Comparison of ENCODE assay signal across 15 cellular contexts in the genomic region with DNA sequence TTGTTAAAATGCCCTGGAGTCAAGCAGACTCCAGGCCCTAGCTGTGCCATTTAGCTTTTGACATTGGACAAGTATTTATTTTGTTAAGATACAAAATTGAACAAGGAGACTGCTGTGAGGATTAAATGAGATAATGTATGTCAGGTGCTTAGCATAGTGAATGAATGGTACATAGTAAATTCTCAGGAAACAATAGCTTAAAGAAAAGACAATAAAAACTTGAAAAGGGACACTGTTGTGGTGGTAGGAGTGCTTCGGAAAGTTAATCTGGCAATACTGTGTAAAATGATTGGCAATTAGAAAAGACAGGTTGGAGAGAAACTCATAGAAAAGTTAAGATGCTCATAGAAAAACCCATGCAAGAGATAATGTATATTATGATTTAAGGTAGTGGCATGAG. TPM values are rescaled to one million over a fixed set of nuclear protein-coding genes. Genes with fewer than 3 reads are reported as not detected.
DNase-seq lines count a peak whose midpoint lies in the region; ATAC-seq and TF ChIP-seq lines count a peak whose summit lies in the region.
"Had no signal": no experiment of that assay in that cellular context is flagged by ENCODE, and none has a peak within 500 bp of the region (broad histone marks: within the 10 kb centered on the region; RNA-seq: fewer than 3 reads in every experiment).

No MANE protein-coding gene starts in this region.

- H3K9me3 ChIP-seq in HEK293 (ENCODE audit: control insufficient read depth, insufficient read depth, low read depth, low read length) (no peaks in the 10 kb centered on the region), Panc1 (ENCODE audit: control insufficient read depth, insufficient read depth, low read depth, low read length) (no peaks in the 10 kb centered on the region)
- H3K9me3 ChIP-seq: Caco-2 had no signal

- H3K36me3 ChIP-seq in HEK293 (ENCODE audit: control insufficient read depth in 2 of 2, insufficient read depth in 1 of 2, low read length in 2 of 2) (peaks cover 0 to 3% of the 10 kb centered on the region in 2 experiments; a peak in 1 of 3 replicates), Panc1 (ENCODE audit: control insufficient read depth, insufficient read depth, low read length) (no peaks in the 10 kb centered on the region; the same call in 1 of the 2 replicates)

- intact Hi-C loops in Panc1 (cut with micrococcal nuclease; ENCODE audit: unreplicated experiment): no loop called here

- no peaks in the 10 kb centered on the region for H3K9me3 Mint-ChIP-seq in nephron
- H3K9me3 Mint-ChIP-seq in activated naive CD4-positive, alpha-beta T cell treated with anti-CD3 and anti-CD28 coated beads, Interleukin-2, amount 10 ng/mL, durations not matched to agents 7 days and 5 days: no peaks in the 10 kb centered on the region
- H3K9me3 Mint-ChIP-seq: CD4-positive, alpha-beta T cell; GM23338 had no signal

- no peak for TF ChIP-seq CTCF in HEK293 (tag by site-specific recombination; IDR thresholded peaks at IDR 0.05)
- TF ChIP-seq CTCF in Panc1 (IDR thresholded peaks at IDR 0.05): no peak
- no peak for TF ChIP-seq CTCF in nephron (IDR thresholded peaks at IDR 0.05; ENCODE audit: unreplicated experiment in 3 of 3)

- no peak for ATAC-seq in Panc1
- no peak for ATAC-seq in GM19351 (IDR thresholded peaks at IDR 0.05; ENCODE audit: unreplicated experiment)
- ATAC-seq: GM23338, K562 had no signal

- no peaks in the 10 kb centered on the region for H3K27me3 ChIP-seq in Panc1 (ENCODE audit: control insufficient read depth, insufficient read depth, low read length)

- peaks cover 42% of the 10 kb centered on the region for H3K4me1 Mint-ChIP-seq in nephron
- H3K4me1 Mint-ChIP-seq in activated naive CD4-positive, alpha-beta T cell treated with anti-CD3 and anti-CD28 coated beads, Interleukin-2, amount 10 ng/mL, durations not matched to agents 7 days and 5 days: no peaks in the 10 kb centered on the region

- H3K27me3 Mint-ChIP-seq in nephron (ENCODE audit: low read depth): no peaks in the 10 kb centered on the region
- H3K27me3 Mint-ChIP-seq in activated naive CD4-positive, alpha-beta T cell treated with anti-CD3 and anti-CD28 coated beads, Interleukin-2, amount 10 ng/mL, durations not matched to agents 7 days and 5 days: no peaks in the 10 kb centered on the region
- H3K27me3 Mint-ChIP-seq: CD4-positive, alpha-beta T cell had no signal

- POLR2A ChIA-PET in HEK293 (lab: Yijun Ruan, JAX): no interaction called here
- POLR2A ChIA-PET in Panc1 (lab: Charles Lee): no interaction called here

- H3K27ac Mint-ChIP-seq in nephron: peak overlapping the region in 2 of 3 experiments; percentile 12 to 23
- H3K27ac Mint-ChIP-seq in activated naive CD4-positive, alpha-beta T cell treated with anti-CD3 and anti-CD28 coated beads, Interleukin-2, amount 10 ng/mL, durations not matched to agents 7 days and 5 days: no peak overlapping the region
- H3K27ac Mint-ChIP-seq: CD4-positive, alpha-beta T cell; GM23338 had no signal

- peaks cover 31% of the 10 kb centered on the region for H3K4me1 ChIP-seq in HEK293 (ENCODE audit: control insufficient read depth, insufficient read depth, low read length)
- peaks cover 67% of the 10 kb centered on the region for H3K4me1 ChIP-seq in Panc1 (ENCODE audit: control insufficient read depth, insufficient read depth, low read length)

- DNase-seq in Panc1 (ENCODE audit: low read depth, low spot score): no peak
- no peak for DNase-seq in activated T-cell treated with anti-CD3 and anti-CD28 coated beads, Interleukin-2, amount 50 U/mL, for 48 hours
- no peak for DNase-seq in activated naive CD4-positive, alpha-beta T cell treated with anti-CD3 and anti-CD28 coated beads, Interleukin-2, amount 10 ng/mL, durations not matched to agents 7 days and 5 days
- DNase-seq: AML-193; Caco-2; CD4-positive, alpha-beta T cell; HCEC 1CT; IMR-90 had no signal

- CTCF ChIA-PET in HEK293 (lab: Yijun Ruan, JAX) (interaction anchor here (1.4 kb wide), 1 partner anchor 18 kb away, joined by 3 read pairs; no protein-coding TSS in a partner anchor), Panc1 (lab: Charles Lee) (interaction anchor here (0.6 kb wide), 1 partner anchor 67 kb away, joined by 4 read pairs; no protein-coding TSS in a partner anchor)
- CTCF ChIA-PET in activated naive CD4-positive, alpha-beta T cell treated with anti-CD3 and anti-CD28 coated beads, Interleukin-2, amount 10 ng/mL, durations not matched to agents 7 days and 5 days (lab: Charles Lee): interaction anchor here (1.2 kb wide), 1 partner anchor 25 kb away, joined by 5 read pairs; no protein-coding TSS in a partner anchor

- no peak overlapping the region for H3K4me3 ChIP-seq in HEK293 (ENCODE audit: low read depth, low read length)
- no peak overlapping the region for H3K4me3 ChIP-seq in Panc1 (ENCODE audit: low read depth in 2 of 2, low read length in 2 of 2)
- H3K4me3 ChIP-seq: GM23338, K562 had no signal

- TSS peak; percentile 33 for BruUV-seq in Panc1 (replicated peaks; lab: Mats Ljungman, UMichigan)

- H3K36me3 Mint-ChIP-seq in nephron (ENCODE audit: low read depth): peaks cover 7% of the 10 kb centered on the region
- no peaks in the 10 kb centered on the region for H3K36me3 Mint-ChIP-seq in activated naive CD4-positive, alpha-beta T cell treated with anti-CD3 and anti-CD28 coated beads, Interleukin-2, amount 10 ng/mL, durations not matched to agents 7 days and 5 days

- H3K4me3 Mint-ChIP-seq in nephron: no peak overlapping the region
- H3K4me3 Mint-ChIP-seq in activated naive CD4-positive, alpha-beta T cell treated with anti-CD3 and anti-CD28 coated beads, Interleukin-2, amount 10 ng/mL, durations not matched to agents 7 days and 5 days: no peak overlapping the region
- H3K4me3 Mint-ChIP-seq: CD4-positive, alpha-beta T cell; GM23338 had no signal

- no peak overlapping the region for H3K27ac ChIP-seq in HEK293 (ENCODE audit: extremely low read depth, low read depth, low read length)
- H3K27ac ChIP-seq in Panc1 (ENCODE audit: low read length): peak overlapping the region; percentile 77
- H3K27ac ChIP-seq: C4-2B, HL-60 had no signal

- in situ Hi-C loops in Panc1 (cut with HindIII; ENCODE audit: low pct_unique_long_range_greater_than_20kb, low sequenced_read_pairs): no loop called here

TF ChIP-seq in HEK293, 187 proteins besides CTCF, POLR2A, EP300 and RAD21:
- TF ChIP-seq ZNF169 (tag by site-specific recombination; IDR thresholded peaks at IDR 0.05) (no peak), ZFP3 (tag by site-specific recombination; IDR thresholded peaks at IDR 0.05; ENCODE audit: low read depth) (peak; percentile 58; the same call in 1 of the 2 replicates), ZNF473 (tag by site-specific recombination; IDR thresholded peaks at IDR 0.05) (no peak), ZNF624 (tag by site-specific recombination; IDR thresholded peaks at IDR 0.05) (no peak), ZNF664 (tag by site-specific recombination; IDR thresholded peaks at IDR 0.05) (peak; percentile 96), TRIM28 (IDR thresholded peaks at IDR 0.05; ENCODE audit: borderline replicate concordance, low read length) (no peak), ZNF843 (tag by site-specific recombination; IDR thresholded peaks at IDR 0.05) (peak; percentile 53; the same call in 1 of the 2 replicates), ZFP41 (tag by site-specific recombination; IDR thresholded peaks at IDR 0.05; ENCODE audit: borderline replicate concordance) (no peak), FEZF1 (tag by site-specific recombination; IDR thresholded peaks at IDR 0.05) (peak; percentile 76)
- TF ChIP-seq, protein P1, sequence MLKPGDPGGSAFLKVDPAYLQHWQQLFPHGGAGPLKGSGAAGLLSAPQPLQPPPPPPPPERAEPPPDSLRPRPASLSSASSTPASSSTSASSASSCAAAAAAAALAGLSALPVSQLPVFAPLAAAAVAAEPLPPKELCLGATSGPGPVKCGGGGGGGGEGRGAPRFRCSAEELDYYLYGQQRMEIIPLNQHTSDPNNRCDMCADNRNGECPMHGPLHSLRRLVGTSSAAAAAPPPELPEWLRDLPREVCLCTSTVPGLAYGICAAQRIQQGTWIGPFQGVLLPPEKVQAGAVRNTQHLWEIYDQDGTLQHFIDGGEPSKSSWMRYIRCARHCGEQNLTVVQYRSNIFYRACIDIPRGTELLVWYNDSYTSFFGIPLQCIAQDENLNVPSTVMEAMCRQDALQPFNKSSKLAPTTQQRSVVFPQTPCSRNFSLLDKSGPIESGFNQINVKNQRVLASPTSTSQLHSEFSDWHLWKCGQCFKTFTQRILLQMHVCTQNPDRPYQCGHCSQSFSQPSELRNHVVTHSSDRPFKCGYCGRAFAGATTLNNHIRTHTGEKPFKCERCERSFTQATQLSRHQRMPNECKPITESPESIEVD (tag by site-specific recombination; IDR thresholded peaks at IDR 0.05): peak; percentile 61
TF ChIP-seq in HEK293: peak in this region for 5.

RNA-seq across cellular contexts. Expression of a gene that starts 19.7 kb away (rescaled TPM):
- 52.6 TPM for total RNA-seq in Panc1 (2021; ENCODE audit: unreplicated experiment)
- polyA plus RNA-seq in Panc1 (2012; ENCODE audit: insufficient read length): 23.0 TPM
